1 cellular context compared by ENCODE assay signal in the genomic region with DNA sequence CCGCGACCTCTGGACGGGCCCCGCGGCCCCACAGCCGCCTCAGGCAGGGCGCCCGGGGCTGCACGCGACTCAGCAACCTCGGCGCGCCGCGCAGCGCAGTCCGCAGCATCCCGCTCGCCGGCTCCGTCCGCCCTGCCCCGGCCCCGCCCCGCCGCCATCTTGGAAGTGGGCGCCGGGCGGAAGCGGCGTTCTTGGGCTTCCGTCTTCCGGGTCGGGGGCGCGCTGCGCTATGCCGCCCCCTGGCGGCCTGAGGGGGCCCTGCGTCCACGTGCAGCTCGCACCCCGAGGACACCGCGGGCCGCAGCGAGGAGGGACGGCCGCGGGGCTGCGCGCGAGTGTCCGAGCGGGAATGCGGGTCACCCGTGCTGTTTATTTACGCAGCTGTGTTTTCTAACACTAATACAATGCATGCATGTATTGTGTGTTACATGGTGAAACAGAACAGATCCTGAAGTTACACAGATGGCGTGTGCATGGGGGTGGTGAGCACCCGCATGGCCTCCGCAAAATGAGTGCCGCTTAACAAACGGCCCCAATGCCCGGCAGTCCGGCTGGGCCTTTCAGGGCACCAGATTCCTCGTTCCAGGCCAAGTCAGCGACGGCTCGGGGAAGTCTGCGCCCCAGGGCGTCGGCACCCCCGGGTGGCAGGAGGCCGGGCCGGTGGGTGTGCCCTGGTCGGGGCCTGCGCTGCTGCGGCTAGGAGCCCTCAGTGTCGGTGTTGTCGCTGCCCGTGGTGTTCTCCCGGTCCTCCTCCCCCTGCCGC.
A peak's percentile ranks its signal among the peaks of the same experiment; 100 is the strongest.
TF ChIP-seq lines count a peak whose summit lies in the region.

A gene (minus strand): TSS at position 139 of the 763 bp plus-strand sequence. CDS start 30 bp downstream, at position 109.

TF ChIP-seq in HEK293, 187 proteins besides CTCF, POLR2A, EP300 and RAD21 (continued from another document and continues in another):
- 0 out of 2 replicates have a peak, but pooled peaks have one; percentile 39 for TF ChIP-seq ZNF76 (tag by site-specific recombination; IDR thresholded peaks at IDR 0.05; ENCODE audit: borderline replicate concordance, low read depth)
- TF ChIP-seq ZNF133 (tag by site-specific recombination; IDR thresholded peaks at IDR 0.05) = 0 out of 2 replicates have a peak, but pooled peaks have one; percentile 25
- no peak for TF ChIP-seq TCF7L2 (IDR thresholded peaks at IDR 0.05; ENCODE audit: borderline replicate concordance, low read depth, low read length)
- no peak for TF ChIP-seq PRDM1 (tag by site-specific recombination; IDR thresholded peaks at IDR 0.05)
- TF ChIP-seq ZBTB7A (tag by site-specific recombination; IDR thresholded peaks at IDR 0.05; ENCODE audit: low read depth) = peak; percentile 16; the same call in 1 of the 2 replicates
- TF ChIP-seq, protein P1, sequence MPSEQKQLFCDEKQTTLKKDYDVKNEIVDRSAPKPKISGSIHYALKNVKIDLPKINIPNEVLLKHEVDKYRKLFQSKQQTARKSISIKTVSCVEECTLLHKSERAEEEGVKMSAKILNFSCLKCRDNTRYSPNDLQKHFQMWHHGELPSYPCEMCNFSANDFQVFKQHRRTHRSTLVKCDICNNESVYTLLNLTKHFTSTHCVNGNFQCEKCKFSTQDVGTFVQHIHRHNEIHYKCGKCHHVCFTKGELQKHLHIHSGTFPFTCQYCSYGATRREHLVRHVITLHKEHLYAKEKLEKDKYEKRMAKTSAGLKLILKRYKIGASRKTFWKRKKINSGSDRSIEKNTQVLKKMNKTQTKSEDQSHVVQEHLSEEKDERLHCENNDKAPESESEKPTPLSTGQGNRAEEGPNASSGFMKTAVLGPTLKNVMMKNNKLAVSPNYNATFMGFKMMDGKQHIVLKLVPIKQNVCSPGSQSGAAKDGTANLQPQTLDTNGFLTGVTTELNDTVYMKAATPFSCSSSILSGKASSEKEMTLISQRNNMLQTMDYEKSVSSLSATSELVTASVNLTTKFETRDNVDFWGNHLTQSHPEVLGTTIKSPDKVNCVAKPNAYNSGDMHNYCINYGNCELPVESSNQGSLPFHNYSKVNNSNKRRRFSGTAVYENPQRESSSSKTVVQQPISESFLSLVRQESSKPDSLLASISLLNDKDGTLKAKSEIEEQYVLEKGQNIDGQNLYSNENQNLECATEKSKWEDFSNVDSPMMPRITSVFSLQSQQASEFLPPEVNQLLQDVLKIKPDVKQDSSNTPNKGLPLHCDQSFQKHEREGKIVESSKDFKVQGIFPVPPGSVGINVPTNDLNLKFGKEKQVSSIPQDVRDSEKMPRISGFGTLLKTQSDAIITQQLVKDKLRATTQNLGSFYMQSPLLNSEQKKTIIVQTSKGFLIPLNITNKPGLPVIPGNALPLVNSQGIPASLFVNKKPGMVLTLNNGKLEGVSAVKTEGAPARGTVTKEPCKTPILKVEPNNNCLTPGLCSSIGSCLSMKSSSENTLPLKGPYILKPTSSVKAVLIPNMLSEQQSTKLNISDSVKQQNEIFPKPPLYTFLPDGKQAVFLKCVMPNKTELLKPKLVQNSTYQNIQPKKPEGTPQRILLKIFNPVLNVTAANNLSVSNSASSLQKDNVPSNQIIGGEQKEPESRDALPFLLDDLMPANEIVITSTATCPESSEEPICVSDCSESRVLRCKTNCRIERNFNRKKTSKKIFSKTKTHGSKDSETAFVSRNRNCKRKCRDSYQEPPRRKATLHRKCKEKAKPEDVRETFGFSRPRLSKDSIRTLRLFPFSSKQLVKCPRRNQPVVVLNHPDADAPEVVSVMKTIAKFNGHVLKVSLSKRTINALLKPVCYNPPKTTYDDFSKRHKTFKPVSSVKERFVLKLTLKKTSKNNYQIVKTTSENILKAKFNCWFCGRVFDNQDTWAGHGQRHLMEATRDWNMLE (tag by site-specific recombination; conservative IDR thresholded peaks at IDR 0.05; ENCODE audit: low read depth) = no peak; the same call in 1 of the 2 replicates
- TF ChIP-seq HOXA7 (CRISPR knock-in tag; IDR thresholded peaks at IDR 0.05; ENCODE audit: borderline replicate concordance) = no peak
- peak; percentile 97 for TF ChIP-seq ZSCAN30 (tag by site-specific recombination; IDR thresholded peaks at IDR 0.05)
- no peak for TF ChIP-seq SCRT2 (tag by site-specific recombination; IDR thresholded peaks at IDR 0.05)
- TF ChIP-seq ZNF433 (tag by site-specific recombination; IDR thresholded peaks at IDR 0.05; ENCODE audit: low read depth) = no peak
- no peak for TF ChIP-seq ZNF843 (tag by site-specific recombination; IDR thresholded peaks at IDR 0.05)
- no peak for TF ChIP-seq MYNN (tag by site-specific recombination; IDR thresholded peaks at IDR 0.05; ENCODE audit: borderline replicate concordance)
- TF ChIP-seq, protein P2, sequence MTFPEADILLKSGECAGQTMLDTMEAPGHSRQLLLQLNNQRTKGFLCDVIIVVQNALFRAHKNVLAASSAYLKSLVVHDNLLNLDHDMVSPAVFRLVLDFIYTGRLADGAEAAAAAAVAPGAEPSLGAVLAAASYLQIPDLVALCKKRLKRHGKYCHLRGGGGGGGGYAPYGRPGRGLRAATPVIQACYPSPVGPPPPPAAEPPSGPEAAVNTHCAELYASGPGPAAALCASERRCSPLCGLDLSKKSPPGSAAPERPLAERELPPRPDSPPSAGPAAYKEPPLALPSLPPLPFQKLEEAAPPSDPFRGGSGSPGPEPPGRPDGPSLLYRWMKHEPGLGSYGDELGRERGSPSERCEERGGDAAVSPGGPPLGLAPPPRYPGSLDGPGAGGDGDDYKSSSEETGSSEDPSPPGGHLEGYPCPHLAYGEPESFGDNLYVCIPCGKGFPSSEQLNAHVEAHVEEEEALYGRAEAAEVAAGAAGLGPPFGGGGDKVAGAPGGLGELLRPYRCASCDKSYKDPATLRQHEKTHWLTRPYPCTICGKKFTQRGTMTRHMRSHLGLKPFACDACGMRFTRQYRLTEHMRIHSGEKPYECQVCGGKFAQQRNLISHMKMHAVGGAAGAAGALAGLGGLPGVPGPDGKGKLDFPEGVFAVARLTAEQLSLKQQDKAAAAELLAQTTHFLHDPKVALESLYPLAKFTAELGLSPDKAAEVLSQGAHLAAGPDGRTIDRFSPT (tag by site-specific recombination; IDR thresholded peaks at IDR 0.05) = 0 out of 2 replicates have a peak, but pooled peaks have one; percentile 38
- no peak for TF ChIP-seq GLI2 (tag by site-specific recombination; IDR thresholded peaks at IDR 0.05; ENCODE audit: borderline replicate concordance, low read depth)
- no peak for TF ChIP-seq ZNF623 (tag by site-specific recombination; IDR thresholded peaks at IDR 0.05)
- peak; percentile 84; the same call in 1 of the 2 replicates for TF ChIP-seq ZNF423 (tag by site-specific recombination; IDR thresholded peaks at IDR 0.05)
- TF ChIP-seq ZFP37 (tag by site-specific recombination; IDR thresholded peaks at IDR 0.05) = no peak
- TF ChIP-seq, protein P3, sequence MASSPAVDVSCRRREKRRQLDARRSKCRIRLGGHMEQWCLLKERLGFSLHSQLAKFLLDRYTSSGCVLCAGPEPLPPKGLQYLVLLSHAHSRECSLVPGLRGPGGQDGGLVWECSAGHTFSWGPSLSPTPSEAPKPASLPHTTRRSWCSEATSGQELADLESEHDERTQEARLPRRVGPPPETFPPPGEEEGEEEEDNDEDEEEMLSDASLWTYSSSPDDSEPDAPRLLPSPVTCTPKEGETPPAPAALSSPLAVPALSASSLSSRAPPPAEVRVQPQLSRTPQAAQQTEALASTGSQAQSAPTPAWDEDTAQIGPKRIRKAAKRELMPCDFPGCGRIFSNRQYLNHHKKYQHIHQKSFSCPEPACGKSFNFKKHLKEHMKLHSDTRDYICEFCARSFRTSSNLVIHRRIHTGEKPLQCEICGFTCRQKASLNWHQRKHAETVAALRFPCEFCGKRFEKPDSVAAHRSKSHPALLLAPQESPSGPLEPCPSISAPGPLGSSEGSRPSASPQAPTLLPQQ (tag by site-specific recombination; IDR thresholded peaks at IDR 0.05) = peak; percentile 49
- TF ChIP-seq KLF10 (tag by site-specific recombination; IDR thresholded peaks at IDR 0.05) = peak; percentile 66; the same call in 1 of the 2 replicates
- TF ChIP-seq, protein P4, sequence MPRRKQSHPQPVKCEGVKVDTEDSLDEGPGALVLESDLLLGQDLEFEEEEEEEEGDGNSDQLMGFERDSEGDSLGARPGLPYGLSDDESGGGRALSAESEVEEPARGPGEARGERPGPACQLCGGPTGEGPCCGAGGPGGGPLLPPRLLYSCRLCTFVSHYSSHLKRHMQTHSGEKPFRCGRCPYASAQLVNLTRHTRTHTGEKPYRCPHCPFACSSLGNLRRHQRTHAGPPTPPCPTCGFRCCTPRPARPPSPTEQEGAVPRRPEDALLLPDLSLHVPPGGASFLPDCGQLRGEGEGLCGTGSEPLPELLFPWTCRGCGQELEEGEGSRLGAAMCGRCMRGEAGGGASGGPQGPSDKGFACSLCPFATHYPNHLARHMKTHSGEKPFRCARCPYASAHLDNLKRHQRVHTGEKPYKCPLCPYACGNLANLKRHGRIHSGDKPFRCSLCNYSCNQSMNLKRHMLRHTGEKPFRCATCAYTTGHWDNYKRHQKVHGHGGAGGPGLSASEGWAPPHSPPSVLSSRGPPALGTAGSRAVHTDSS (tag by site-specific recombination; IDR thresholded peaks at IDR 0.05) = no peak
- TF ChIP-seq ZNF302 (tag by site-specific recombination; IDR thresholded peaks at IDR 0.05; ENCODE audit: low read depth) = no peak
- TF ChIP-seq KLF1 (tag by site-specific recombination; IDR thresholded peaks at IDR 0.05) = no peak
- TF ChIP-seq GLIS1 (tag by site-specific recombination; IDR thresholded peaks at IDR 0.05) = no peak
- TF ChIP-seq ZFP41 (tag by site-specific recombination; IDR thresholded peaks at IDR 0.05; ENCODE audit: borderline replicate concordance) = no peak
- TF ChIP-seq ZNF571 (tag by site-specific recombination; IDR thresholded peaks at IDR 0.05) = no peak
- TF ChIP-seq ZNF530 (tag by site-specific recombination; IDR thresholded peaks at IDR 0.05; ENCODE audit: low read depth) = no peak
- TF ChIP-seq ZNF791 (tag by site-specific recombination; IDR thresholded peaks at IDR 0.05) = no peak
- TF ChIP-seq ZNF2 (tag by site-specific recombination; IDR thresholded peaks at IDR 0.05) = no peak; the same call in 1 of the 2 replicates
- TF ChIP-seq, protein P5, sequence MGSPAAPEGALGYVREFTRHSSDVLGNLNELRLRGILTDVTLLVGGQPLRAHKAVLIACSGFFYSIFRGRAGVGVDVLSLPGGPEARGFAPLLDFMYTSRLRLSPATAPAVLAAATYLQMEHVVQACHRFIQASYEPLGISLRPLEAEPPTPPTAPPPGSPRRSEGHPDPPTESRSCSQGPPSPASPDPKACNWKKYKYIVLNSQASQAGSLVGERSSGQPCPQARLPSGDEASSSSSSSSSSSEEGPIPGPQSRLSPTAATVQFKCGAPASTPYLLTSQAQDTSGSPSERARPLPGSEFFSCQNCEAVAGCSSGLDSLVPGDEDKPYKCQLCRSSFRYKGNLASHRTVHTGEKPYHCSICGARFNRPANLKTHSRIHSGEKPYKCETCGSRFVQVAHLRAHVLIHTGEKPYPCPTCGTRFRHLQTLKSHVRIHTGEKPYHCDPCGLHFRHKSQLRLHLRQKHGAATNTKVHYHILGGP (tag by site-specific recombination; IDR thresholded peaks at IDR 0.05) = no peak
- TF ChIP-seq, protein P6, sequence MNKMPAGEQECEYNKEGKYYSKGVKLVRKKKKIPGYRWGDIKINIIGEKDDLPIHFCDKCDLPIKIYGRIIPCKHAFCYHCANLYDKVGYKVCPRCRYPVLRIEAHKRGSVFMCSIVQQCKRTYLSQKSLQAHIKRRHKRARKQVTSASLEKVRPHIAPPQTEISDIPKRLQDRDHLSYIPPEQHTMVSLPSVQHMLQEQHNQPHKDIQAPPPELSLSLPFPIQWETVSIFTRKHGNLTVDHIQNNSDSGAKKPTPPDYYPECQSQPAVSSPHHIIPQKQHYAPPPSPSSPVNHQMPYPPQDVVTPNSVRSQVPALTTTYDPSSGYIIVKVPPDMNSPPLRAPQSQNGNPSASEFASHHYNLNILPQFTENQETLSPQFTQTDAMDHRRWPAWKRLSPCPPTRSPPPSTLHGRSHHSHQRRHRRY (tag by site-specific recombination; IDR thresholded peaks at IDR 0.05) = no peak
- TF ChIP-seq ZNF341 (tag by site-specific recombination; IDR thresholded peaks at IDR 0.05; ENCODE audit: low read depth) = no peak
- no peak for TF ChIP-seq ZIC2 (tag by site-specific recombination; IDR thresholded peaks at IDR 0.05)
- TF ChIP-seq ZNF335 (tag by site-specific recombination; conservative IDR thresholded peaks at IDR 0.05) = no peak
- TF ChIP-seq ZNF544 (tag by site-specific recombination; IDR thresholded peaks at IDR 0.05) = no peak
- TF ChIP-seq ZNF132 (tag by site-specific recombination; IDR thresholded peaks at IDR 0.05; ENCODE audit: borderline replicate concordance) = no peak
- TF ChIP-seq, protein P7, sequence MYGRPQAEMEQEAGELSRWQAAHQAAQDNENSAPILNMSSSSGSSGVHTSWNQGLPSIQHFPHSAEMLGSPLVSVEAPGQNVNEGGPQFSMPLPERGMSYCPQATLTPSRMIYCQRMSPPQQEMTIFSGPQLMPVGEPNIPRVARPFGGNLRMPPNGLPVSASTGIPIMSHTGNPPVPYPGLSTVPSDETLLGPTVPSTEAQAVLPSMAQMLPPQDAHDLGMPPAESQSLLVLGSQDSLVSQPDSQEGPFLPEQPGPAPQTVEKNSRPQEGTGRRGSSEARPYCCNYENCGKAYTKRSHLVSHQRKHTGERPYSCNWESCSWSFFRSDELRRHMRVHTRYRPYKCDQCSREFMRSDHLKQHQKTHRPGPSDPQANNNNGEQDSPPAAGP (tag by site-specific recombination; IDR thresholded peaks at IDR 0.05) = no peak
- TF ChIP-seq, protein P8, sequence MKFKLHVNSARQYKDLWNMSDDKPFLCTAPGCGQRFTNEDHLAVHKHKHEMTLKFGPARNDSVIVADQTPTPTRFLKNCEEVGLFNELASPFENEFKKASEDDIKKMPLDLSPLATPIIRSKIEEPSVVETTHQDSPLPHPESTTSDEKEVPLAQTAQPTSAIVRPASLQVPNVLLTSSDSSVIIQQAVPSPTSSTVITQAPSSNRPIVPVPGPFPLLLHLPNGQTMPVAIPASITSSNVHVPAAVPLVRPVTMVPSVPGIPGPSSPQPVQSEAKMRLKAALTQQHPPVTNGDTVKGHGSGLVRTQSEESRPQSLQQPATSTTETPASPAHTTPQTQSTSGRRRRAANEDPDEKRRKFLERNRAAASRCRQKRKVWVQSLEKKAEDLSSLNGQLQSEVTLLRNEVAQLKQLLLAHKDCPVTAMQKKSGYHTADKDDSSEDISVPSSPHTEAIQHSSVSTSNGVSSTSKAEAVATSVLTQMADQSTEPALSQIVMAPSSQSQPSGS (tag by site-specific recombination; IDR thresholded peaks at IDR 0.05; ENCODE audit: low read depth) = no peak
- TF ChIP-seq ZNF157 (tag by site-specific recombination; IDR thresholded peaks at IDR 0.05) = no peak
- no peak for TF ChIP-seq ZNF624 (tag by site-specific recombination; IDR thresholded peaks at IDR 0.05)
- TF ChIP-seq ZNF248 (tag by site-specific recombination; IDR thresholded peaks at IDR 0.05) = no peak
- TF ChIP-seq ZNF146 (tag by site-specific recombination; IDR thresholded peaks at IDR 0.05) = no peak
- TF ChIP-seq, protein P9, sequence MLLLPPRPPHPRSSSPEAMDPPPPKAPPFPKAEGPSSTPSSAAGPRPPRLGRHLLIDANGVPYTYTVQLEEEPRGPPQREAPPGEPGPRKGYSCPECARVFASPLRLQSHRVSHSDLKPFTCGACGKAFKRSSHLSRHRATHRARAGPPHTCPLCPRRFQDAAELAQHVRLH (tag by site-specific recombination; IDR thresholded peaks at IDR 0.05) = 0 out of 2 replicates have a peak, but pooled peaks have one; percentile 14
